22 cellular contexts compared by ENCODE assay signal in the genomic region with DNA sequence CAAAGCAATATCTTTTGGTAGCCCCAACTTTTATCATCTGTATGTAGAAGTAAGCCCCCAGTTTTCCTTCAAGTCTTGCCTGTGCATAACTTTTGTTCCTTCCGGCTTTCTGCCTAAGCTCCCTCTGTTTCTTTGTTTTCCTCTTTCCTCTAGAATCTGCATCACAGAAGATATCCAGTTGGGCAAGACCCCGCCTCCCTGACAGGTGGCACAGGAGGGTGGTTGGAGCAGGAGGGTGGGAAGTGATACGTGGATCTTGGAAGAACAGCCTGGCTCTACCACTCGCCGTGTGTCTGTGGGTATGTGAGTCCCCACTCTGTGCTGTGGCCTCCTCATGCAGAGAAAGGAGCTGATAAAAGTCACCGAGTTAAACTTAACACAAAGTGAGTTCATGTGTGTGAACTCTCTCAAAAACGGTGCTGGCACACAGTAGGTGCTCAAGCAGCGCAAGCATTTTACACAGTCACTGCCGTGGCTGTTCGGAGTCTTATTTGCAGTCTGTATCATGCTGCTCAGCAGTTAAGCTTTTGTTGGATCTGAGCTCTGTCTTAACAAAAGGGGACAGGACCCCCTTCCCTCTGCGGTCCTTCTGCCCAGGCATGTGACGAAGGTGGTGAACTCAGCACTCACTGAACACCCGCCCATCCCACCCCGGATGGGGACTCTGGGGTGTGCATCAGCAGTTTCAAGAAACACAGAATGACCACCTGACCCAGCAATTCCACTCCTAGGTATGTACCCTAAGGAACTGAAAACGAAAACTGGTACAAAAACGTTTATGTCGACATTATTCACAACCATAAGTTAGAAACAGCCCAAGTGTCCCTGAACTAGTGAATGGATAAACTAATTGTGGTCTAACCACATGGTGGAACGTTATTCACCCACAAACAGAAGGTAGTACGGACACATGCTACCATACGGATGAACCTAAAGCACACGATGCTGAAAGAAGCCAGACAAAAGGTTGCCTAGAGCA.
A peak's percentile ranks its signal among the peaks of the same experiment; 100 is the strongest.
DNase-seq lines count a peak whose midpoint lies in the region; ATAC-seq, FAIRE-seq and TF ChIP-seq lines count a peak whose summit lies in the region.
"Had no signal": no experiment of that assay in that cellular context is flagged by ENCODE, and none has a peak within 500 bp of the region (broad histone marks: within the 10 kb centered on the region; RNA-seq: fewer than 3 reads in every experiment).

No MANE protein-coding gene starts in this region.

- H3K27ac ChIP-seq in HepG2 (ENCODE audit: extremely low read length, insufficient read depth, low read length) (no peak overlapping the region), right lobe of liver (no peak overlapping the region), VCaP (peak overlapping the region; percentile 21; the same call in 1 of the 2 replicates), iPS-18a (ENCODE audit: low read length) (peak overlapping the region; percentile 14), brain microvascular endothelial cell (no peak overlapping the region)
- H3K27ac ChIP-seq: KMS-11, Peyer's patch had no signal

- WGBS in HepG2 (ENCODE audit: low lambda C conversion rate) = 94% methylated on average over 21 of the region's 21 CpGs
- WGBS in right lobe of liver (ENCODE audit: insufficient coverage, low coverage, low lambda C conversion rate, missing lambda C conversion rate) = 59% methylated on average over 19 of the region's 21 CpGs

- FAIRE-seq in HepG2 (lab: Jason Lieb, UNC) = no peak
- FAIRE-seq: A204.1, D721Med, H54 had no signal

- no peak overlapping the region for H3K4me3 ChIP-seq in HepG2 (replicated peaks in 1 of 3; ENCODE audit: insufficient read depth in 1 of 3, low read depth in 2 of 3, low read length in 3 of 3)
- H3K4me3 ChIP-seq in right lobe of liver = no peak overlapping the region
- no peak overlapping the region for H3K4me3 ChIP-seq in iPS-18a (ENCODE audit: low read length)
- no peak overlapping the region for H3K4me3 ChIP-seq in brain microvascular endothelial cell (ENCODE audit: low read depth, low read length)
- H3K4me3 ChIP-seq: Peyer's patch had no signal

- H3K27me3 ChIP-seq in HepG2 (ENCODE audit: control insufficient read depth in 1 of 2, insufficient read depth in 2 of 2, low read length in 2 of 2) (no peaks in the 10 kb centered on the region), right lobe of liver (no peaks in the 10 kb centered on the region), iPS-18a (ENCODE audit: control insufficient read depth, insufficient read depth, low read length) (no peaks in the 10 kb centered on the region), brain microvascular endothelial cell (replicated peaks) (no peaks in the 10 kb centered on the region)
- H3K27me3 ChIP-seq: Peyer's patch had no signal

- no peak for TF ChIP-seq EP300 in HepG2 (IDR thresholded peaks at IDR 0.05; ENCODE audit: low read depth in 2 of 2, low read length in 2 of 2)
- no peak for TF ChIP-seq EP300 in HepG2 (CRISPR knock-in tag; IDR thresholded peaks at IDR 0.05; ENCODE audit: borderline replicate concordance)

- no peak for ATAC-seq in HepG2
- ATAC-seq in right lobe of liver = no peak
- no peak for ATAC-seq in HG02798 (IDR thresholded peaks at IDR 0.05; ENCODE audit: poor library complexity, unreplicated experiment)
- ATAC-seq in left lobe of liver = no peak

- peaks cover 1 to 6% of the 10 kb centered on the region in 2 experiments; a peak in 1 of 5 replicates for H3K36me3 ChIP-seq in HepG2 (replicated peaks in 1 of 2; ENCODE audit: control insufficient read depth in 1 of 2, insufficient read depth in 2 of 2, low read length in 2 of 2)
- H3K36me3 ChIP-seq in right lobe of liver = no peaks in the 10 kb centered on the region
- no peaks in the 10 kb centered on the region for H3K36me3 ChIP-seq in iPS-18a (ENCODE audit: control insufficient read depth, low read depth, low read length)
- no peaks in the 10 kb centered on the region for H3K36me3 ChIP-seq in brain microvascular endothelial cell (replicated peaks)
- H3K36me3 ChIP-seq: Peyer's patch had no signal

- TF ChIP-seq CTCF in HepG2 (CRISPR knock-in tag; IDR thresholded peaks at IDR 0.05) (no peak), right lobe of liver (IDR thresholded peaks at IDR 0.05) (no peak), VCaP (conservative IDR thresholded peaks at IDR 0.05) (no peak), brain microvascular endothelial cell (IDR thresholded peaks at IDR 0.05; ENCODE audit: low read depth, low read length, missing control alignments) (no peak)

- no peaks in the 10 kb centered on the region for H3K9me3 ChIP-seq in HepG2 (ENCODE audit: low read length)
- no peaks in the 10 kb centered on the region for H3K9me3 ChIP-seq in right lobe of liver
- H3K9me3 ChIP-seq in iPS-18a (ENCODE audit: control insufficient read depth, low read depth, low read length) = no peaks in the 10 kb centered on the region
- H3K9me3 ChIP-seq: Peyer's patch had no signal

- no peak overlapping the region for H2AFZ ChIP-seq in HepG2 (ENCODE audit: low read length)

- peaks cover 33% of the 10 kb centered on the region for H4K20me1 ChIP-seq in HepG2 (ENCODE audit: insufficient read depth, low read length)

- H3K79me2 ChIP-seq in HepG2 (ENCODE audit: insufficient read depth, low read length) = peaks cover 2% of the 10 kb centered on the region

- DNase-seq in HepG2 (ENCODE audit: low spot score) = no peak
- DNase-seq in right lobe of liver = no peak
- DNase-seq in NCI-H1105 (lab: John Stamatoyannopoulos, UW) = no peak
- no peak for DNase-seq in left lobe of liver (ENCODE audit: low spot score)
- no peak for DNase-seq in brain microvascular endothelial cell
- DNase-seq: DMS53; GDM1; HFFc6; IMR-90; NCI-H1105 treated with DMSO at 0.1 percent for 48 hours; NCI-H1694; NCI-H2081 treated with DMSO at 0.1 percent for 48 hours; NCI-H748 treated with DMSO at 0.1 percent for 48 hours; NK-92 treated with Interleukin-12 subunit alpha and Interleukin-12 subunit beta, amount 100 ng/mL, for 24 hours; Peyer's patch had no signal

- CTCF ChIA-PET in HepG2 (lab: Yijun Ruan, JAX; ENCODE audit: low intra/inter-chr PET ratio, low total read pairs) = no interaction called here

- BruUV-seq in HepG2 (replicated peaks; lab: Mats Ljungman, UMichigan) = no TSS peak

- H3K9ac ChIP-seq in HepG2 (ENCODE audit: insufficient read depth, low read depth, low read length) (no peak overlapping the region), iPS-18a (ENCODE audit: low read length) (no peak overlapping the region)
- H3K9ac ChIP-seq: KMS-11 had no signal

- TF ChIP-seq RAD21 in HepG2 (CRISPR knock-in tag; IDR thresholded peaks at IDR 0.05) = no peak

- TF ChIP-seq POLR2A in HepG2 (IDR thresholded peaks at IDR 0.05; ENCODE audit: insufficient read depth in 1 of 2, low read depth in 2 of 2, low read length in 2 of 2) = no peak
- no peak for TF ChIP-seq POLR2A in right lobe of liver (IDR thresholded peaks at IDR 0.05)

- in situ Hi-C loops in HepG2 (cut with HindIII; ENCODE audit: extremely low pct_ligation_motif_present, low pct_unique_long_range_greater_than_20kb) (no loop called here), brain microvascular endothelial cell (cut with HindIII; ENCODE audit: low pct_ligation_motif_present, low sequenced_read_pairs) (no loop called here)

- peaks cover 17% of the 10 kb centered on the region for H3K4me1 ChIP-seq in HepG2 (ENCODE audit: insufficient read depth, low read length)
- H3K4me1 ChIP-seq in right lobe of liver = no peaks in the 10 kb centered on the region
- H3K4me1 ChIP-seq in iPS-18a (ENCODE audit: control insufficient read depth, low read depth, low read length) = peaks cover 34% of the 10 kb centered on the region
- H3K4me1 ChIP-seq: Peyer's patch had no signal

- H3K4me2 ChIP-seq in HepG2 (ENCODE audit: low read depth, low read length) = no peak overlapping the region

- POLR2A ChIA-PET in HepG2 (lab: Yijun Ruan, JAX) = no interaction called here

- intact Hi-C loops in HepG2 (cut with micrococcal nuclease; ENCODE audit: unreplicated experiment) = no loop called here
- intact Hi-C loops in right lobe of liver (cut with DNase I) = no loop called here

TF ChIP-seq in HepG2, 621 proteins besides CTCF, POLR2A, EP300 and RAD21:
- TF ChIP-seq MAFK (conservative IDR thresholded peaks at IDR 0.05 in 1 of 2, IDR thresholded peaks at IDR 0.05 in 1 of 2; ENCODE audit: low read length in 2 of 2) (peak; percentile 68 to 83), MAFF (IDR thresholded peaks at IDR 0.05; ENCODE audit: low read depth, low read length) (peak; percentile 70), PTBP1 (IDR thresholded peaks at IDR 0.05; ENCODE audit: low read depth, low read length, poor library complexity, severe bottlenecking) (no peak), ZKSCAN1 (IDR thresholded peaks at IDR 0.05; ENCODE audit: low read length) (peak; percentile 64; the same call in 1 of the 2 replicates), YEATS4 (CRISPR knock-in tag; IDR thresholded peaks at IDR 0.05; ENCODE audit: borderline replicate concordance) (no peak)
TF ChIP-seq in HepG2: peak in this region for 3.

Comparison
In these comparisons a context has a peak if more than half of its experiments do, and no peak if none do; other contexts are left out.
1. H3K27ac ChIP-seq: peak in VCaP (single experiment) and iPS-18a (single experiment); none in HepG2 (single experiment), right lobe of liver (0 of 3) and brain microvascular endothelial cell (single experiment).